ENCODE assay signal across 8 cellular contexts in genomic region chr7:133051066-133051465, GRCh38. TPM values are rescaled to one million over a fixed set of nuclear protein-coding genes. Genes with fewer than 3 reads are reported as not detected.
DNase-seq lines count a peak whose midpoint lies in the region; ATAC-seq lines count a peak whose summit lies in the region.
"Had no signal": no experiment of that assay in that cellular context is flagged by ENCODE, and none has a peak within 500 bp of the region (broad histone marks: within the 10 kb centered on the region; RNA-seq: fewer than 3 reads in every experiment).

No MANE protein-coding gene starts in this region.

- peak; percentile 79 for DNase-seq in NCI-H1694 treated with DMSO at 0.1 percent for 48 hours (lab: John Stamatoyannopoulos, UW)
- peak; percentile 26 for DNase-seq in dermis blood vessel endothelial cell
- no peak for DNase-seq in stimulated activated naive B cell treated with anti-CD40 and anti-IgM and Interleukin-4, amounts not matched to agents 10 μg/mL and 1 μg/mL and 100 μg/mL, for 72 hours
- DNase-seq in medulla oblongata (ENCODE audit: extremely low spot score): no peak
- no peak for DNase-seq in midbrain (lab: John Stamatoyannopoulos, UW)

- peak; percentile 52 for ATAC-seq in GM18502 (IDR thresholded peaks at IDR 0.05; ENCODE audit: poor library complexity, unreplicated experiment)
- ATAC-seq in stimulated activated naive B cell treated with anti-CD40 and anti-IgM and Interleukin-4, amounts not matched to agents 10 μg/mL and 1 μg/mL and 100 μg/mL, for 72 hours (replicated peaks): peak; percentile 39 to 49
- no peak for ATAC-seq in HG02884 (IDR thresholded peaks at IDR 0.05; ENCODE audit: unreplicated experiment)

- H3K9me3 Mint-ChIP-seq in stimulated activated naive B cell treated with anti-CD40 and anti-IgM and Interleukin-4, amounts not matched to agents 10 μg/mL and 1 μg/mL and 100 μg/mL, for 72 hours: no peaks in the 10 kb centered on the region
- H3K9me3 Mint-ChIP-seq: activated naive CD4-positive, alpha-beta T cell treated with anti-CD3 and anti-CD28 coated beads, Interleukin-2, amount 50 U/mL, for 24 hours had no signal

- H3K27ac Mint-ChIP-seq in stimulated activated naive B cell treated with anti-CD40 and anti-IgM and Interleukin-4, amounts not matched to agents 10 μg/mL and 1 μg/mL and 100 μg/mL, for 72 hours: no peak overlapping the region
- H3K27ac Mint-ChIP-seq: activated naive CD4-positive, alpha-beta T cell treated with anti-CD3 and anti-CD28 coated beads, Interleukin-2, amount 50 U/mL, for 24 hours had no signal

- peak overlapping the region in 1 of 2 donors; percentile 22 for H3K4me3 Mint-ChIP-seq in stimulated activated naive B cell treated with anti-CD40 and anti-IgM and Interleukin-4, amounts not matched to agents 10 μg/mL and 1 μg/mL and 100 μg/mL, for 72 hours
- H3K4me3 Mint-ChIP-seq: activated naive CD4-positive, alpha-beta T cell treated with anti-CD3 and anti-CD28 coated beads, Interleukin-2, amount 50 U/mL, for 24 hours had no signal

- peaks cover 16 to 38% of the 10 kb centered on the region in 2 donors for H3K4me1 Mint-ChIP-seq in stimulated activated naive B cell treated with anti-CD40 and anti-IgM and Interleukin-4, amounts not matched to agents 10 μg/mL and 1 μg/mL and 100 μg/mL, for 72 hours

- H3K27me3 Mint-ChIP-seq in stimulated activated naive B cell treated with anti-CD40 and anti-IgM and Interleukin-4, amounts not matched to agents 10 μg/mL and 1 μg/mL and 100 μg/mL, for 72 hours: no peaks in the 10 kb centered on the region
- H3K27me3 Mint-ChIP-seq: activated naive CD4-positive, alpha-beta T cell treated with anti-CD3 and anti-CD28 coated beads, Interleukin-2, amount 50 U/mL, for 24 hours had no signal

- H3K36me3 Mint-ChIP-seq in stimulated activated naive B cell treated with anti-CD40 and anti-IgM and Interleukin-4, amounts not matched to agents 10 μg/mL and 1 μg/mL and 100 μg/mL, for 72 hours: peaks cover 2 to 26% of the 10 kb centered on the region in 2 donors

RNA-seq across cellular contexts. Expression of gene CHCHD3, which starts 30.8 kb away (rescaled TPM):
- 70.8 and 98.8 TPM in 2 replicates for total RNA-seq in dermis blood vessel endothelial cell

Comparison
In these comparisons a context has a peak if more than half of its experiments do, and no peak if none do; other contexts are left out.
1. DNase-seq: peak in NCI-H1694 treated with DMSO at 0.1 percent for 48 hours (single experiment) and dermis blood vessel endothelial cell (single experiment); none in stimulated activated naive B cell treated with anti-CD40 and anti-IgM and Interleukin-4, amounts not matched to agents 10 μg/mL and 1 μg/mL and 100 μg/mL, for 72 hours (single experiment), medulla oblongata (single experiment) and midbrain (single experiment).